ENCODE assay signal across 18 cellular contexts in the genomic region with DNA sequence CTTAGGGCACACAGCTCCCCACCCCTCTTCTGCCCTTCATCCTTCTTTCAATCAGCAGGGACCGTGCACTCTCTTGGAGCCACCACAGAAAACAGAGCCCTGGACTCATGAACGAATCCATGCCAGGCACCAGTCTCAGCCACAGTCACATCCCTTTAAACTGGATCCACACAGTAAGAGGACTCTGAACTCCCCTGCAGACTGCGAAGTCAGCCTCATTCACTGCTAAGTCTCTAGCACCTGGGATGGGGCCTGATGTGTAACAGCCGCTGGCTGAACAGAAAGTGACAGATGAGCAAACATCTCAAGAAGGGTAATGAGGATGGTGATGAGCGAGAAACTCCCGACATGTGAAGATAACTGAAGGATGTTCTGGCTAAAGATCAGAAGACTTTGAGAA. TPM values are rescaled to one million over a fixed set of nuclear protein-coding genes. Genes with fewer than 3 reads are reported as not detected.
A peak's percentile ranks its signal among the peaks of the same experiment; 100 is the strongest.
DNase-seq lines count a peak whose midpoint lies in the region; ATAC-seq, FAIRE-seq and TF ChIP-seq lines count a peak whose summit lies in the region.
"Had no signal": no experiment of that assay in that cellular context is flagged by ENCODE, and none has a peak within 500 bp of the region (broad histone marks: within the 10 kb centered on the region; RNA-seq: fewer than 3 reads in every experiment).

No MANE protein-coding gene starts in this region.

- WGBS in GM12878 (ENCODE audit: insufficient coverage, insufficient replicate concordance, low lambda C conversion rate, missing lambda C conversion rate): 39% methylated on average over 6 of the region's 6 CpGs
- no CpG with 5 or more reads among the region's 6 CpGs for WGBS in H9 (ENCODE audit: extremely low coverage, insufficient read length, low lambda C conversion rate)

- no peak for TF ChIP-seq CTCF in GM12878 (IDR thresholded peaks at IDR 0.05 in 2 of 3, conservative IDR thresholded peaks at IDR 0.05 in 1 of 3; ENCODE audit: control insufficient read depth in 2 of 3, extremely low read depth in 1 of 3, insufficient read depth in 1 of 3, low read depth in 3 of 3, low read length in 3 of 3)
- no peak for TF ChIP-seq CTCF in neural crest cell (conservative IDR thresholded peaks at IDR 0.05)
- no peak for TF ChIP-seq CTCF in H9 (conservative IDR thresholded peaks at IDR 0.05)

- no peak overlapping the region for H3K14ac ChIP-seq in H9 (ENCODE audit: insufficient read depth, low read length)

- no peak overlapping the region for H3K4ac ChIP-seq in H9 (ENCODE audit: low read depth, low read length)

- H2BK15ac ChIP-seq in H9 (ENCODE audit: low read depth, low read length): no peak overlapping the region

- no peak overlapping the region for H3K4me3 ChIP-seq in GM12878
- H3K4me3 ChIP-seq: gastrocnemius medialis had no signal

- peaks cover 9% of the 10 kb centered on the region for H3K4me1 ChIP-seq in GM12878 (ENCODE audit: control insufficient read depth, insufficient read depth, low read length)
- no peaks in the 10 kb centered on the region for H3K4me1 ChIP-seq in H9 (ENCODE audit: insufficient read depth, low read length)
- H3K4me1 ChIP-seq: gastrocnemius medialis, parathyroid adenoma had no signal

- peak overlapping the region; percentile 20 for H3K27ac Mint-ChIP-seq in neural crest cell (ENCODE audit: unreplicated experiment)
- H3K27ac Mint-ChIP-seq in H9: no peak overlapping the region
- H3K27ac Mint-ChIP-seq: activated T-helper 1 cell treated with anti-CD3 and anti-CD28 coated beads, Interleukin-12 subunit alpha, Interleukin-12 subunit beta, Interleukin-2, Interleukin-4 antibody, amounts not matched to agents 30 ng/mL and 10 ng/mL and 1 ng/mL, durations not matched to agents 14 hours and 24 hours and 36 hours had no signal

- H3K27ac ChIP-seq in GM12878 (ENCODE audit: control insufficient read depth, insufficient read depth): no peak overlapping the region
- no peak overlapping the region for H3K27ac ChIP-seq in H9 (ENCODE audit: insufficient read length, low read depth, low read length)
- H3K27ac ChIP-seq: gastrocnemius medialis, parathyroid adenoma had no signal

- CTCF ChIA-PET in GM12878 (lab: Yijun Ruan, JAX): no interaction called here

- H3K4me1 Mint-ChIP-seq in neural crest cell: peaks cover 14% of the 10 kb centered on the region
- H3K4me1 Mint-ChIP-seq in H9: no peaks in the 10 kb centered on the region

- in situ Hi-C loops in GM12878 (cut with MboI): no loop called here

- H3K4me2 ChIP-seq in GM12878 (ENCODE audit: control insufficient read depth, insufficient read depth) (no peak overlapping the region), H9 (ENCODE audit: insufficient read depth, insufficient read length, low read length) (no peak overlapping the region)

- no peaks in the 10 kb centered on the region for H3K9me3 Mint-ChIP-seq in neural crest cell
- no peaks in the 10 kb centered on the region for H3K9me3 Mint-ChIP-seq in H9
- H3K9me3 Mint-ChIP-seq: activated T-helper 1 cell treated with anti-CD3 and anti-CD28 coated beads, Interleukin-12 subunit alpha, Interleukin-12 subunit beta, Interleukin-2, Interleukin-4 antibody, amounts not matched to agents 30 ng/mL and 10 ng/mL and 1 ng/mL, durations not matched to agents 14 hours and 24 hours and 36 hours had no signal

- no peak overlapping the region for H3K56ac ChIP-seq in H9 (ENCODE audit: insufficient read length, low read depth, low read length)

- TF ChIP-seq POLR2A in GM12878 (IDR thresholded peaks at IDR 0.05; ENCODE audit: low read depth, low read length): no peak

- H3K27me3 Mint-ChIP-seq in neural crest cell (ENCODE audit: low read depth) (no peaks in the 10 kb centered on the region), H9 (ENCODE audit: low read depth) (no peaks in the 10 kb centered on the region)

- H2BK20ac ChIP-seq in H9 (ENCODE audit: low read depth, low read length, poor library complexity, severe bottlenecking): no peak overlapping the region

- H3K4me3 Mint-ChIP-seq in neural crest cell (peak overlapping the region; percentile 1), H9 (no peak overlapping the region)
- H3K4me3 Mint-ChIP-seq: activated T-helper 1 cell treated with anti-CD3 and anti-CD28 coated beads, Interleukin-12 subunit alpha, Interleukin-12 subunit beta, Interleukin-2, Interleukin-4 antibody, amounts not matched to agents 30 ng/mL and 10 ng/mL and 1 ng/mL, durations not matched to agents 14 hours and 24 hours and 36 hours had no signal

- H3K79me2 ChIP-seq in GM12878 (ENCODE audit: control insufficient read depth, insufficient read depth, low read length) (no peaks in the 10 kb centered on the region), H9 (ENCODE audit: insufficient read depth, low read length) (no peaks in the 10 kb centered on the region)

- no peak for FAIRE-seq in GM12878 (lab: Jason Lieb, UNC)

- H3K9ac ChIP-seq in GM12878 (ENCODE audit: control insufficient read depth, insufficient read depth, low read length): no peak overlapping the region
- H3K9ac ChIP-seq in H9 (ENCODE audit: extremely low read depth, insufficient read length, low read length): no peak overlapping the region
- H3K9ac ChIP-seq: parathyroid adenoma had no signal

- no peak overlapping the region for H4K91ac ChIP-seq in H9 (ENCODE audit: insufficient read length, low read depth, low read length)

- no peaks in the 10 kb centered on the region for H4K20me1 ChIP-seq in GM12878 (ENCODE audit: control insufficient read depth, insufficient read depth)
- no peaks in the 10 kb centered on the region for H4K20me1 ChIP-seq in H9 (ENCODE audit: control insufficient read depth, insufficient read depth, insufficient read length)

- DNase-seq in AG08395 (ENCODE audit: low spot score) (peak; percentile 1), GM12878 (ENCODE audit: low read depth, low spot score) (no peak), neural crest cell (ENCODE audit: low read depth, low spot score) (no peak), H9 (no peak), NCI-H1105 (lab: John Stamatoyannopoulos, UW) (no peak), GOT3 (lab: John Stamatoyannopoulos, UW) (no peak)
- DNase-seq: activated CD4-positive, CD25-positive, alpha-beta regulatory T cell; AML-193; Calu3; erythroblast; gastrocnemius medialis; NCI-H2081; NCI-H524; SHP77 had no signal

- POLR2A ChIA-PET in GM12878 (lab: Charles Lee): no interaction called here

- peaks cover 6% of the 10 kb centered on the region for H3K36me3 Mint-ChIP-seq in neural crest cell (ENCODE audit: low read depth)
- H3K36me3 Mint-ChIP-seq in H9 (ENCODE audit: insufficient read depth in 1 of 3, low read depth in 3 of 3): peaks cover 8 to 19% (median 12%) of the 10 kb centered on the region in 3 experiments; a peak in 6 of 7 replicates

- no peak overlapping the region for H3K18ac ChIP-seq in H9 (ENCODE audit: insufficient read length, low read depth, low read length)

- intact Hi-C loops in GM12878 (cut with micrococcal nuclease; ENCODE audit: unreplicated experiment): no loop called here

- no peak overlapping the region for H3K23ac ChIP-seq in H9 (ENCODE audit: insufficient read length, low read depth, low read length)

- BruUV-seq in GM12878 (replicated peaks; lab: Mats Ljungman, UMichigan): no TSS peak

- no peak for TF ChIP-seq EP300 in GM12878 (IDR thresholded peaks at IDR 0.05; ENCODE audit: borderline replicate concordance in 1 of 2, control insufficient read depth in 1 of 2, low read depth in 2 of 2, low read length in 2 of 2)

- H3T11ph ChIP-seq in H9 (ENCODE audit: low read length): no peak overlapping the region

- H2BK12ac ChIP-seq in H9 (ENCODE audit: insufficient read length, low read depth, low read length): no peak overlapping the region

- no peaks in the 10 kb centered on the region for H3K23me2 ChIP-seq in H9 (ENCODE audit: insufficient read length, low read depth, low read length, poor library complexity, severe bottlenecking)

- no peak overlapping the region for H2BK120ac ChIP-seq in H9 (ENCODE audit: low read depth, low read length, poor library complexity, severe bottlenecking)

- RAD21 ChIA-PET in GM12878 (lab: Charles Lee; ENCODE audit: unreplicated experiment): no interaction called here

- no peak for TF ChIP-seq RAD21 in GM12878 (IDR thresholded peaks at IDR 0.05; ENCODE audit: insufficient read depth, low read depth, low read length)

- no peak overlapping the region for H2AK5ac ChIP-seq in H9 (ENCODE audit: insufficient read length, low read length)

- no peak overlapping the region for H4K5ac ChIP-seq in H9 (ENCODE audit: insufficient read length, low read depth, low read length)

- ATAC-seq in GM19455 (IDR thresholded peaks at IDR 0.05; ENCODE audit: unreplicated experiment) (peak; percentile 13), GM12878 (no peak), GM19351 (IDR thresholded peaks at IDR 0.05; ENCODE audit: unreplicated experiment) (no peak)
- ATAC-seq: gastrocnemius medialis had no signal

- no peak overlapping the region for H4K8ac ChIP-seq in H9 (replicated peaks; ENCODE audit: insufficient read length, low read depth, low read length)

- H3K79me1 ChIP-seq in H9 (ENCODE audit: insufficient read depth, low read depth, low read length, poor library complexity, severe bottlenecking): no peaks in the 10 kb centered on the region

- H3K36me3 ChIP-seq in GM12878 (ENCODE audit: control insufficient read depth in 2 of 2, insufficient read depth in 2 of 2, low read length in 1 of 2): peaks cover 5 to 7% of the 10 kb centered on the region in 2 experiments; a peak in 3 of 4 replicates

- H3K9me3 ChIP-seq in GM12878 (replicated peaks; ENCODE audit: control insufficient read depth, insufficient read depth, low read length) (no peaks in the 10 kb centered on the region), H9 (ENCODE audit: control insufficient read depth, low read depth, low read length) (no peaks in the 10 kb centered on the region)
- H3K9me3 ChIP-seq: gastrocnemius medialis had no signal

- SMC1A ChIA-PET in GM12878 (lab: Charles Lee; ENCODE audit: uncharacterized antibody, unreplicated experiment): no interaction called here

- H2AFZ ChIP-seq in GM12878 (ENCODE audit: control insufficient read depth, low read depth, low read length) (no peak overlapping the region), H9 (ENCODE audit: low read length) (no peak overlapping the region)
- H2AFZ ChIP-seq: parathyroid adenoma had no signal

- no peaks in the 10 kb centered on the region for H3K27me3 ChIP-seq in GM12878 (replicated peaks in 1 of 2; ENCODE audit: control insufficient read depth in 2 of 2, insufficient read depth in 2 of 2, low read length in 1 of 2)
- no peaks in the 10 kb centered on the region for H3K27me3 ChIP-seq in H9 (ENCODE audit: insufficient read depth, low read length)
- H3K27me3 ChIP-seq: gastrocnemius medialis had no signal

- no peak overlapping the region for H2BK5ac ChIP-seq in H9 (ENCODE audit: insufficient read length, low read length)

RNA-seq across cellular contexts. Expression of gene IQSEC3, which starts 45.8 kb away (rescaled TPM):
- not detected in 2 replicates for total RNA-seq in GM12878 (2013; cell fraction: nucleolus; rRNA removed)
- total RNA-seq in GM12878 (2014; rRNA removed): not detected in 2 replicates
- not detected in 2 replicates for total RNA-seq in GM12878 (2014; rRNA removed; fragmentation: Illumina TruSeq; extraction: Trizol)
- total RNA-seq in GM12878 (2021): not detected in 2 replicates
- polyA plus RNA-seq in GM12878 (2011; ENCODE audit: low read depth): not detected
- not detected in 2 replicates for polyA plus RNA-seq in GM12878 (2011; rRNA removed)
- polyA plus RNA-seq in GM12878 (2011; cell fraction: cytosol; rRNA removed): 0.01 TPM in 1 of 2 replicates, not detected in the other
- 0.03 TPM in 1 of 2 replicates, not detected in the other for polyA plus RNA-seq in GM12878 (2011; cell fraction: nucleus; rRNA removed)
- 0.04 TPM in 1 of 2 replicates, not detected in the other for polyA plus RNA-seq in GM12878 (2012)
- polyA plus RNA-seq in GM12878 (2014; fragmentation: Illumina TruSeq; extraction: Trizol): not detected in 2 replicates
- not detected for polyA plus RNA-seq in GM12878 (2014; fragmentation: Nextera tagmentation; extraction: Ambion mirVana)
- not detected in 2 replicates for polyA plus RNA-seq in GM12878 (2014; rRNA removed)
- polyA plus RNA-seq in GM12878 (2016; fragmentation: Nextera tagmentation; extraction: Ambion mirVana): not detected
- polyA minus RNA-seq in GM12878 (2011; rRNA and poly(A)+ RNA removed): not detected in 2 replicates
- not detected in 2 replicates for polyA minus RNA-seq in GM12878 (2011; cell fraction: cytosol; rRNA and poly(A)+ RNA removed)
- not detected in 2 replicates for polyA minus RNA-seq in GM12878 (2011; cell fraction: nucleus; rRNA and poly(A)+ RNA removed)
- total RNA-seq in neural crest cell: 0.34 and 1.1 TPM in 2 replicates
- total RNA-seq in H9 (2021): 0.50 and 0.55 TPM in 2 replicates
- total RNA-seq: Calu3 had no signal
